ENCODE assay signal across 8 cellular contexts in the genomic region with DNA sequence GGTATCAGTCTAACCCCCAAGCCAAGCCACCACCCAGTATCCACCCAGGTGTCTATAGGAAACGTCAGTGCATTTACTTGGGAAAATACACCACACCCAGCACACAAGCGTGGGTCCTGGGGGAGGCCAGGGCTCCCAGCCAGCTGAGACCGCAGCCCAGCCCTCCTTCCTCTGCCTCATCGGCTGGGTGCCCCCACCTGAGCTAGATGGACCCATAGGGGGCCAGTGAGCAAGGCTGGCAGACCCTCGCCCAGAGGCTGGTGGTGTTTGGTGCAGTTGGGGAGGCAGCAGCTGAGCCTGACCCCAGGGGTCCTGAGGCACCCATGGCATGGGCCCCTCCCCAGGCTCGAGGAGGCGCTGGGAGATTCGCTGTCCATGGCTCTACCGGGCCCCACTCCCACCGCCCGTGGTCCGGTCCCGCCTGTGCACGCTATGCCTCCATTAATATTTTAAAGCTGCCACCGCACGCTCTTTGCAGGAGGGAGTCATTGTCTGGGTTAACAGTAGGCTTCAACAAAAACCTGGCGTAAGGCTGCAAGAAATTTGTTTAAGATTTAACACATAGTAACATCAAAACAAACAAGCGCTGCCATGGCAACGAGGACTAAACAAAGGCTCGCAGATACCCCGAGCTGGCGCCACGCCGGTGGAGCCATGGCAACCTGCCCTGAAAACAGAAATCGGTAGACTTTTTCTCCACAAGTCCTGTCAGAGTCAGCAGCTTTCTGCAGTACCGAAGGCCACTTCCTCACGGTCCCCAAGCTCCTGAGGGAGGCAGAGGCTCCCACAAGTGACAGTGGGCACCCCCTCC. TPM values are rescaled to one million over a fixed set of nuclear protein-coding genes. Genes with fewer than 3 reads are reported as not detected.
DNase-seq lines count a peak whose midpoint lies in the region; ATAC-seq and TF ChIP-seq lines count a peak whose summit lies in the region.

No MANE protein-coding gene starts in this region.

- H3K79me2 ChIP-seq in fibroblast of lung (ENCODE audit: control insufficient read depth, insufficient read depth, low read length), result no peaks in the 10 kb centered on the region

- H3K4me1 Mint-ChIP-seq in activated T-helper 17 cell treated with anti-CD3 and anti-CD28 coated beads, Interleukin-2, amount 50 U/mL, for 72 hours, result peaks cover 2% of the 10 kb centered on the region
- H3K4me1 Mint-ChIP-seq in naive B cell, result peaks cover 8 to 20% (median 9%) of the 10 kb centered on the region in 3 donors

- H3K36me3 Mint-ChIP-seq in activated T-helper 17 cell treated with anti-CD3 and anti-CD28 coated beads, Interleukin-2, amount 50 U/mL, for 72 hours (ENCODE audit: low read depth), result peaks cover 2% of the 10 kb centered on the region
- peaks cover 0 to 4% of the 10 kb centered on the region in 2 donors for H3K36me3 Mint-ChIP-seq in naive B cell

- peak overlapping the region; percentile 68 for H3K27ac Mint-ChIP-seq in activated T-helper 17 cell treated with anti-CD3 and anti-CD28 coated beads, Interleukin-2, amount 50 U/mL, for 72 hours
- H3K27ac Mint-ChIP-seq in naive B cell, result peak overlapping the region in 5 of 6 donors; percentile 62 to 91 (median 84)

- no peak overlapping the region for H3K4me3 ChIP-seq in NT2/D1 (ENCODE audit: insufficient read length, low read depth)
- H3K4me3 ChIP-seq in fibroblast of lung (replicated peaks in 1 of 4; ENCODE audit: control extremely low read depth in 1 of 4, insufficient read depth in 1 of 4, low read depth in 3 of 4, low read length in 4 of 4), result peak overlapping the region in 1 of 4 experiments; percentile 4

- H3K4me1 ChIP-seq in NT2/D1 (ENCODE audit: insufficient read depth, insufficient read length) (peaks cover 18% of the 10 kb centered on the region), fibroblast of lung (ENCODE audit: control insufficient read depth, extremely low read depth, insufficient read depth, low read length) (peaks cover 4% of the 10 kb centered on the region)

- ATAC-seq in HG03354 (IDR thresholded peaks at IDR 0.05; ENCODE audit: poor library complexity, severe bottlenecking, unreplicated experiment) (peak; percentile 52), naive B cell (ENCODE audit: low read depth in 2 of 2) (peak; percentile 62 to 63)
- ATAC-seq in activated T-helper 17 cell treated with anti-CD3 and anti-CD28 coated beads, Interleukin-2, amount 50 U/mL, for 72 hours (replicated peaks), result peak; percentile 41

- H3K9ac ChIP-seq in NT2/D1 (ENCODE audit: insufficient read length, low read depth) (peak overlapping the region; percentile 21), fibroblast of lung (ENCODE audit: insufficient read depth, low read length) (peak overlapping the region; percentile 31)

- no peaks in the 10 kb centered on the region for H3K9me3 Mint-ChIP-seq in activated T-helper 17 cell treated with anti-CD3 and anti-CD28 coated beads, Interleukin-2, amount 50 U/mL, for 72 hours
- no peaks in the 10 kb centered on the region for H3K9me3 Mint-ChIP-seq in naive B cell

- no peak overlapping the region for H2AFZ ChIP-seq in fibroblast of lung (ENCODE audit: low read length)

- no peak overlapping the region for H3K27ac ChIP-seq in fibroblast of lung (ENCODE audit: insufficient read depth, low read length)

- peak overlapping the region; percentile 71 for H3K4me2 ChIP-seq in fibroblast of lung (ENCODE audit: extremely low read depth, insufficient read depth, low read length)

- H3K27me3 ChIP-seq in NT2/D1 (ENCODE audit: insufficient read depth, insufficient read length) (no peaks in the 10 kb centered on the region), fibroblast of lung (ENCODE audit: control insufficient read depth, insufficient read depth, low read length) (peaks cover 5% of the 10 kb centered on the region)

- H3K9me3 ChIP-seq in NT2/D1 (ENCODE audit: insufficient read depth, low read length) (no peaks in the 10 kb centered on the region), fibroblast of lung (ENCODE audit: control insufficient read depth, insufficient read depth, low read depth, low read length) (no peaks in the 10 kb centered on the region)

- H3K36me3 ChIP-seq in NT2/D1 (ENCODE audit: insufficient read depth, insufficient read length, low read length), result peaks cover 10% of the 10 kb centered on the region
- no peaks in the 10 kb centered on the region for H3K36me3 ChIP-seq in fibroblast of lung (ENCODE audit: control insufficient read depth, insufficient read depth, low read length)

- no peaks in the 10 kb centered on the region for H4K20me1 ChIP-seq in fibroblast of lung (ENCODE audit: control insufficient read depth, extremely low read depth, insufficient read depth, low read length)

- no peak for TF ChIP-seq CTCF in fibroblast of lung (conservative IDR thresholded peaks at IDR 0.05 in 1 of 2, IDR thresholded peaks at IDR 0.05 in 1 of 2; ENCODE audit: low read depth in 1 of 2, low read length in 2 of 2)

- peak; percentile 66 for DNase-seq in AG08395 (ENCODE audit: low spot score)
- DNase-seq in NT2/D1 (ENCODE audit: low read depth, low spot score), result peak; percentile 47
- DNase-seq in fibroblast of lung (ENCODE audit: low read depth in 2 of 2), result peak; percentile 67 to 82
- DNase-seq in naive B cell, result peak; percentile 41
- DNase-seq in stromal cell of bone marrow (ENCODE audit: low read depth), result peak; percentile 40
- DNase-seq in UCSD-AML1 (lab: John Stamatoyannopoulos, UW; ENCODE audit: unreplicated experiment), result no peak

- H3K4me3 Mint-ChIP-seq in activated T-helper 17 cell treated with anti-CD3 and anti-CD28 coated beads, Interleukin-2, amount 50 U/mL, for 72 hours, result peak overlapping the region; percentile 53
- H3K4me3 Mint-ChIP-seq in naive B cell, result peak overlapping the region in 4 of 8 donors; percentile 3 to 68 (median 40)

- H3K27me3 Mint-ChIP-seq in activated T-helper 17 cell treated with anti-CD3 and anti-CD28 coated beads, Interleukin-2, amount 50 U/mL, for 72 hours, result no peaks in the 10 kb centered on the region
- peaks cover 6 to 43% (median 9%) of the 10 kb centered on the region in 3 donors for H3K27me3 Mint-ChIP-seq in naive B cell

RNA-seq across cellular contexts. Expression of a gene that starts 20.6 kb away (rescaled TPM):
- 1 to 10 TPM in 1 of 2 donors, under 1 TPM in 1; 0.19 to 1.4 TPM for total RNA-seq in activated T-helper 17 cell treated with anti-CD3 and anti-CD28 coated beads, Interleukin-2, amount 50 U/mL, for 72 hours
- 0.17 and 0.26 TPM in 2 replicates for total RNA-seq in fibroblast of lung
- 0.06 and 0.11 TPM in 2 replicates for polyA plus RNA-seq in fibroblast of lung
- 0.06 and 0.27 TPM in 2 replicates for polyA plus RNA-seq in fibroblast of lung (2012)
- polyA minus RNA-seq in fibroblast of lung (ENCODE audit: low replicate concordance), result 0.52 TPM in 1 of 2 replicates, not detected in the other
- under 1 TPM in 1 of 6 donors, not detected in 5; 0.11 TPM for polyA plus RNA-seq in naive B cell (ENCODE audit: low read depth in 6 of 6)
